ENCODE assay signal across 10 cellular contexts in genomic region chr13:110274687-110275086, GRCh38. TPM values are rescaled to one million over a fixed set of nuclear protein-coding genes. Genes with fewer than 3 reads are reported as not detected.
DNase-seq lines count a peak whose midpoint lies in the region; FAIRE-seq and TF ChIP-seq lines count a peak whose summit lies in the region.
"Had no signal": no experiment of that assay in that cellular context is flagged by ENCODE, and none has a peak within 500 bp of the region (broad histone marks: within the 10 kb centered on the region; RNA-seq: fewer than 3 reads in every experiment).

No MANE protein-coding gene starts in this region.

- H3K9me3 ChIP-seq in A673 (ENCODE audit: low read depth, low read length, poor library complexity, severe bottlenecking) = no peaks in the 10 kb centered on the region
- H3K9me3 ChIP-seq: BE2C had no signal

- POLR2A ChIA-PET in A673 (lab: Charles Lee; ENCODE audit: low non-redundant PET) = no interaction called here

- FAIRE-seq in GM19239 (lab: Jason Lieb, UNC) = no peak

- TF ChIP-seq POLR2A in lower leg skin (IDR thresholded peaks at IDR 0.05) = no peak

- intact Hi-C loops in A673 (cut with micrococcal nuclease; ENCODE audit: unreplicated experiment) (no loop called here), lower leg skin (cut with DNase I; ENCODE audit: low total_unique reads) (no loop called here)

- TF ChIP-seq CTCF in A673 (conservative IDR thresholded peaks at IDR 0.05; ENCODE audit: low read depth, low read length) (peak; percentile 51), lower leg skin (IDR thresholded peaks at IDR 0.05) (no peak)

- CTCF ChIA-PET in A673 (lab: Charles Lee) = interaction anchor here (1.0 kb wide), 2 partner anchors 137 to 181 kb away, joined by 3 read pairs; no protein-coding TSS in a partner anchor

- no TSS peak for BruUV-seq in A673 (replicated peaks; lab: Mats Ljungman, UMichigan)

- no peak overlapping the region for H3K27ac ChIP-seq in A673 (ENCODE audit: low read depth, low read length, poor library complexity, severe bottlenecking)
- no peak overlapping the region for H3K27ac ChIP-seq in substantia nigra (ENCODE audit: low read depth, low read length, poor library complexity, severe bottlenecking)

- no peaks in the 10 kb centered on the region for H3K36me3 ChIP-seq in A673 (ENCODE audit: insufficient read depth, low read length, poor library complexity, severe bottlenecking)
- H3K36me3 ChIP-seq: BE2C had no signal

- H3K4me3 ChIP-seq in A673 (ENCODE audit: low read depth, low read length, poor library complexity, severe bottlenecking) (no peak overlapping the region), lower leg skin (ENCODE audit: low read depth, poor library complexity, severe bottlenecking) (no peak overlapping the region)

- peaks cover 16% of the 10 kb centered on the region for H3K4me1 ChIP-seq in A673 (ENCODE audit: insufficient read depth, low read length, poor library complexity, severe bottlenecking)
- H3K4me1 ChIP-seq: BE2C had no signal

- 75 to 81% methylated on average over 5 of the region's 5 CpGs for WGBS in lower leg skin, 2 donors

- H3K27me3 ChIP-seq in A673 (replicated peaks; ENCODE audit: insufficient read depth, low read depth, low read length, poor library complexity) = no peaks in the 10 kb centered on the region

- DNase-seq in A673 (ENCODE audit: low spot score) (peak; percentile 18), HT-29 (ENCODE audit: low spot score) (peak; percentile 26), dermis blood vessel endothelial cell (peak; percentile 39), lower leg skin (ENCODE audit: low spot score in 2 of 2) (peak; percentile 10 to 67), cerebellum (ENCODE audit: low spot score) (no peak), GM19239 (ENCODE audit: insufficient read length, low spot score) (no peak), substantia nigra (lab: John Stamatoyannopoulos, UW) (no peak)
- DNase-seq in stimulated activated CD4-positive, alpha-beta T cell treated with anti-CD3 and anti-CD28 coated beads, Interleukin-12 subunit alpha, Interleukin-12 subunit beta, amount 100 ng/mL, for 4 hours = no peak
- DNase-seq: activated naive CD8-positive, alpha-beta T cell treated with anti-CD3 and anti-CD28 coated beads, Interleukin-2, amount 10 ng/mL, durations not matched to agents 7 days and 5 days; BE2C had no signal

RNA-seq across cellular contexts. Expression of gene COL4A1, which starts 32.3 kb away (rescaled TPM):
- total RNA-seq in A673 (2021) = 83.9 and 86.0 TPM in 2 replicates
- total RNA-seq in HT-29 (2014; rRNA removed; shearing (Covaris generic)) = 0.10 and 0.29 TPM in 2 replicates
- total RNA-seq in dermis blood vessel endothelial cell = 1,485 and 1,882 TPM in 2 replicates
- total RNA-seq in lower leg skin = 100 to 1,000 TPM in 1 of 4 donors, 10 to 100 TPM in 3; 41.0 to 105 (median 56.7) TPM
- total RNA-seq in cerebellum = 151 TPM
- total RNA-seq: activated naive CD8-positive, alpha-beta T cell treated with anti-CD3 and anti-CD28 coated beads, Interleukin-2, amount 10 ng/mL, durations not matched to agents 7 days and 5 days had no signal

RNA-seq across cellular contexts. Expression of gene COL4A2, which starts 32.4 kb away (rescaled TPM):
- total RNA-seq in A673 (2021) = 184 and 193 TPM in 2 replicates
- total RNA-seq in HT-29 (2014; rRNA removed; shearing (Covaris generic)) = 38.4 and 44.2 TPM in 2 replicates
- total RNA-seq in dermis blood vessel endothelial cell = 1,112 and 1,320 TPM in 2 replicates
- total RNA-seq in lower leg skin = 100 to 1,000 TPM in 1 of 4 donors, 10 to 100 TPM in 3; 40.8 to 119 (median 58.9) TPM
- 164 TPM for total RNA-seq in cerebellum
- total RNA-seq: activated naive CD8-positive, alpha-beta T cell treated with anti-CD3 and anti-CD28 coated beads, Interleukin-2, amount 10 ng/mL, durations not matched to agents 7 days and 5 days had no signal

Comparison
In these comparisons a context has a peak if more than half of its experiments do, and no peak if none do; other contexts are left out.
1. DNase-seq: peak in A673 (single experiment), HT-29 (single experiment), dermis blood vessel endothelial cell (single experiment) and lower leg skin (2 of 2); none in cerebellum (single experiment), GM19239 (single experiment), substantia nigra (0 of 49) and stimulated activated CD4-positive, alpha-beta T cell treated with anti-CD3 and anti-CD28 coated beads, Interleukin-12 subunit alpha, Interleukin-12 subunit beta, amount 100 ng/mL, for 4 hours (single experiment).
2. RNA of gene COL4A1, which starts 32.3 kb away (total RNA-seq): 1,485 to 1,882 TPM in dermis blood vessel endothelial cell, 151 TPM in cerebellum (single experiment), 83.9 to 86.0 TPM in A673 and 41.0 to 105 TPM in lower leg skin; 0.10 to 0.29 TPM in HT-29; every median in the first group is over 10 times any median in the second.